1 cellular context compared by ENCODE assay signal in genomic region chr5:68239485-68239884, GRCh38.
A peak's percentile ranks its signal among the peaks of the same experiment; 100 is the strongest.
TF ChIP-seq lines count a peak whose summit lies in the region.

No MANE protein-coding gene starts in this region.

TF ChIP-seq in HepG2, 621 proteins besides CTCF, POLR2A, EP300 and RAD21 (continued from another document and continues in another):
- TF ChIP-seq CEBPZ (IDR thresholded peaks at IDR 0.05; ENCODE audit: low read length) (no peak), CHD2 (IDR thresholded peaks at IDR 0.05; ENCODE audit: low read depth, low read length) (no peak), HOXD1 (CRISPR knock-in tag; IDR thresholded peaks at IDR 0.05) (peak; percentile 76; the same call in 1 of the 2 replicates), ZNF260 (CRISPR knock-in tag; IDR thresholded peaks at IDR 0.05; ENCODE audit: borderline replicate concordance, low read depth) (no peak), TBX2 (CRISPR knock-in tag; IDR thresholded peaks at IDR 0.05; ENCODE audit: borderline replicate concordance) (peak; percentile 95), REL (CRISPR knock-in tag; conservative IDR thresholded peaks at IDR 0.05) (no peak), ZNF800 (CRISPR knock-in tag; IDR thresholded peaks at IDR 0.05) (peak; percentile 70; the same call in 1 of the 2 replicates), KDM4B (CRISPR knock-in tag; IDR thresholded peaks at IDR 0.05) (no peak; the same call in 1 of the 2 replicates), KAT8 (CRISPR knock-in tag; IDR thresholded peaks at IDR 0.05) (peak; percentile 74; the same call in 1 of the 2 replicates), HMGXB3 (CRISPR knock-in tag; IDR thresholded peaks at IDR 0.05; ENCODE audit: borderline replicate concordance) (peak; percentile 72; the same call in 1 of the 2 replicates), THYN1 (CRISPR knock-in tag; IDR thresholded peaks at IDR 0.05; ENCODE audit: borderline replicate concordance, low read depth) (no peak), GLMP (CRISPR knock-in tag; IDR thresholded peaks at IDR 0.05; ENCODE audit: borderline replicate concordance) (no peak), RELA (CRISPR knock-in tag; IDR thresholded peaks at IDR 0.05) (no peak), HNRNPUL1 (IDR thresholded peaks at IDR 0.05; ENCODE audit: low read depth, low read length) (no peak), ZNF414 (CRISPR knock-in tag; IDR thresholded peaks at IDR 0.05) (0 out of 2 replicates have a peak, but pooled peaks have one; percentile 48), LRRFIP1 (CRISPR knock-in tag; conservative IDR thresholded peaks at IDR 0.05) (no peak), FOXM1 (CRISPR knock-in tag; IDR thresholded peaks at IDR 0.05) (no peak), U2AF2 (IDR thresholded peaks at IDR 0.05; ENCODE audit: low read depth, low read length) (no peak), RXRA (CRISPR knock-in tag; IDR thresholded peaks at IDR 0.05) (peak; percentile 94), ZNF34 (CRISPR knock-in tag; IDR thresholded peaks at IDR 0.05; ENCODE audit: borderline replicate concordance) (no peak), MAZ (IDR thresholded peaks at IDR 0.05; ENCODE audit: borderline replicate concordance, low read depth, low read length) (no peak), MAZ (CRISPR knock-in tag; IDR thresholded peaks at IDR 0.05; ENCODE audit: low read depth) (0 out of 2 replicates have a peak, but pooled peaks have one; percentile 26), HMG20A (CRISPR knock-in tag; IDR thresholded peaks at IDR 0.05; ENCODE audit: borderline replicate concordance) (peak; percentile 99), ZNF614 (CRISPR knock-in tag; IDR thresholded peaks at IDR 0.05; ENCODE audit: borderline replicate concordance) (peak; percentile 80; the same call in 1 of the 2 replicates), ARHGAP35 (CRISPR knock-in tag; IDR thresholded peaks at IDR 0.05; ENCODE audit: borderline replicate concordance) (no peak), TRAFD1 (CRISPR knock-in tag; IDR thresholded peaks at IDR 0.05; ENCODE audit: borderline replicate concordance) (no peak), ATF7-NPFF (CRISPR knock-in tag; IDR thresholded peaks at IDR 0.05; ENCODE audit: low read depth) (0 out of 2 replicates have a peak, but pooled peaks have one; percentile 29), GTF3A (CRISPR knock-in tag; conservative IDR thresholded peaks at IDR 0.05) (no peak), ZFY (CRISPR knock-in tag; IDR thresholded peaks at IDR 0.05) (no peak), ZBTB7A (CRISPR knock-in tag; IDR thresholded peaks at IDR 0.05) (no peak; the same call in 1 of the 2 replicates), HCFC1 (IDR thresholded peaks at IDR 0.05; ENCODE audit: low read depth, low read length) (no peak), ZSCAN30 (CRISPR knock-in tag; IDR thresholded peaks at IDR 0.05) (no peak), NFYB (CRISPR knock-in tag; IDR thresholded peaks at IDR 0.05) (no peak), CBFB (CRISPR knock-in tag; IDR thresholded peaks at IDR 0.05) (peak; percentile 82), HOXA9 (CRISPR knock-in tag; IDR thresholded peaks at IDR 0.05; ENCODE audit: borderline replicate concordance) (no peak), ZSCAN12 (CRISPR knock-in tag; IDR thresholded peaks at IDR 0.05) (no peak), KDM2A (CRISPR knock-in tag; IDR thresholded peaks at IDR 0.05; ENCODE audit: borderline replicate concordance, low read depth) (peak; percentile 73; the same call in 1 of the 2 replicates), NAIF1 (CRISPR knock-in tag; IDR thresholded peaks at IDR 0.05; ENCODE audit: borderline replicate concordance) (no peak), ZNF30 (CRISPR knock-in tag; IDR thresholded peaks at IDR 0.05) (no peak), TGIF2 (CRISPR knock-in tag; IDR thresholded peaks at IDR 0.05) (no peak), TEAD3 (CRISPR knock-in tag; optimal IDR thresholded peaks at IDR 0.05; ENCODE audit: borderline replicate concordance) (peak; percentile 84), ZNF513 (CRISPR knock-in tag; conservative IDR thresholded peaks at IDR 0.05) (no peak), ZHX1 (CRISPR knock-in tag; IDR thresholded peaks at IDR 0.05; ENCODE audit: low read depth) (peak; percentile 83)
